1 cellular context compared by ENCODE assay signal in the genomic region with DNA sequence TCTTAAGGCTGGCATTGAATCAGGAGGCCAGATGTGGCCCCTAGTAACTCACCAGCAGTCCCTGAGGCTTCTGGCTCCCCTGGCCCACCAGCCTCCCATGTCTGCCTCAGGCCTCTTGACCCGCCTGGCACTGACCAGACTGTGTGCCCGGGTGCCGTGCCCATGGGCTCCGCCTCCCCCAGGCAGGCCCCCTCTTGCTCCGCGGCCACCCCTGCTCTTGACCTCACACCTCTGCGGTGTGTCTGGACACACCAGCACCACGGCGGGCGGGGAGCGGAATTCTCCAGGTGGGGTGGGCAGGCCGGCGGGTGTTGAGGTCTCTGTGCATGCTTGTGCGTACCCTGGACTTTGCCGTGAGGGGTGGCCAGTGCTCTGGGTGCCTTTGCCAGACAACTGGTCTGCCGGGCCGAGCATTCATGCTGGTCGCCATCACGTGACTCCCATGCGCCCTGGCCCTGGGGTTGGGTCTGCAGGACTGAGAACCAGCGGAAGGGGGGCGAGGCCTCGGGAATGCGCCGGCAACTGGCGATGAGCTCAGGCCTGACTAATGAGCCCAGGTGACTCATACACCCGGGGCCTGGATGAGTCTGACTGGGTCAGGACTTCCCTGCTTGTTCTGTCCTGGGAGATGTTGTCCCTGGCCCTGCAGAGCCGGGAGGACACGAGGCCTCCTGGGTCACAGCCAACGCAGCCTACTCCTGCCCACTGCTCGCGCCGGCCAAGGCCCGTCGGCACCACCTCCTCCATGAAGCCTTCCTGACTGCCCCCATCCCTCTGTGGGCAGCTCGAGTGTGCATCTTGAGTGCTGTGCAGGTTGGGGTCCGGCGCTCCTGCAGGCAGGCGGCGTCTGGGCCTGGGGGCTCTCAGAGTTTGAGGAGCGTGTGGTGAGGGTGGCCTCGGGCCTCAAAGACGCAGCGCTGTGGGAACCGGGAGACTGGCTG.
A peak's percentile ranks its signal among the peaks of the same experiment; 100 is the strongest.
TF ChIP-seq lines count a peak whose summit lies in the region.

No MANE protein-coding gene starts in this region.

TF ChIP-seq in K562, 482 proteins besides CTCF, POLR2A, EP300 and RAD21 (continued from another document and continues in another):
- TF ChIP-seq, protein P1, sequence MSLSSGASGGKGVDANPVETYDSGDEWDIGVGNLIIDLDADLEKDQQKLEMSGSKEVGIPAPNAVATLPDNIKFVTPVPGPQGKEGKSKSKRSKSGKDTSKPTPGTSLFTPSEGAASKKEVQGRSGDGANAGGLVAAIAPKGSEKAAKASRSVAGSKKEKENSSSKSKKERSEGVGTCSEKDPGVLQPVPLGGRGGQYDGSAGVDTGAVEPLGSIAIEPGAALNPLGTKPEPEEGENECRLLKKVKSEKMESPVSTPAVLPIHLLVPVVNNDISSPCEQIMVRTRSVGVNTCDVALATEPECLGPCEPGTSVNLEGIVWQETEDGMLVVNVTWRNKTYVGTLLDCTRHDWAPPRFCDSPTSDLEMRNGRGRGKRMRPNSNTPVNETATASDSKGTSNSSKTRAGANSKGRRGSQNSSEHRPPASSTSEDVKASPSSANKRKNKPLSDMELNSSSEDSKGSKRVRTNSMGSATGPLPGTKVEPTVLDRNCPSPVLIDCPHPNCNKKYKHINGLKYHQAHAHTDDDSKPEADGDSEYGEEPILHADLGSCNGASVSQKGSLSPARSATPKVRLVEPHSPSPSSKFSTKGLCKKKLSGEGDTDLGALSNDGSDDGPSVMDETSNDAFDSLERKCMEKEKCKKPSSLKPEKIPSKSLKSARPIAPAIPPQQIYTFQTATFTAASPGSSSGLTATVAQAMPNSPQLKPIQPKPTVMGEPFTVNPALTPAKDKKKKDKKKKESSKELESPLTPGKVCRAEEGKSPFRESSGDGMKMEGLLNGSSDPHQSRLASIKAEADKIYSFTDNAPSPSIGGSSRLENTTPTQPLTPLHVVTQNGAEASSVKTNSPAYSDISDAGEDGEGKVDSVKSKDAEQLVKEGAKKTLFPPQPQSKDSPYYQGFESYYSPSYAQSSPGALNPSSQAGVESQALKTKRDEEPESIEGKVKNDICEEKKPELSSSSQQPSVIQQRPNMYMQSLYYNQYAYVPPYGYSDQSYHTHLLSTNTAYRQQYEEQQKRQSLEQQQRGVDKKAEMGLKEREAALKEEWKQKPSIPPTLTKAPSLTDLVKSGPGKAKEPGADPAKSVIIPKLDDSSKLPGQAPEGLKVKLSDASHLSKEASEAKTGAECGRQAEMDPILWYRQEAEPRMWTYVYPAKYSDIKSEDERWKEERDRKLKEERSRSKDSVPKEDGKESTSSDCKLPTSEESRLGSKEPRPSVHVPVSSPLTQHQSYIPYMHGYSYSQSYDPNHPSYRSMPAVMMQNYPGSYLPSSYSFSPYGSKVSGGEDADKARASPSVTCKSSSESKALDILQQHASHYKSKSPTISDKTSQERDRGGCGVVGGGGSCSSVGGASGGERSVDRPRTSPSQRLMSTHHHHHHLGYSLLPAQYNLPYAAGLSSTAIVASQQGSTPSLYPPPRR (CRISPR knock-in tag; IDR thresholded peaks at IDR 0.05; ENCODE audit: borderline replicate concordance) = no peak
- TF ChIP-seq NFE2L1 (tag; IDR thresholded peaks at IDR 0.05; ENCODE audit: borderline replicate concordance, low read depth) (no peak), MCM2 (IDR thresholded peaks at IDR 0.05; ENCODE audit: low read depth) (no peak), SRSF3 (IDR thresholded peaks at IDR 0.05; ENCODE audit: insufficient read depth, low read length) (no peak), POLR3A (IDR thresholded peaks at IDR 0.05; ENCODE audit: borderline replicate concordance, extremely low read depth, insufficient read depth, insufficient read length) (no peak), FOSL1 (tag; conservative IDR thresholded peaks at IDR 0.05) (peak; percentile 99), ZC3H11A (IDR thresholded peaks at IDR 0.05; ENCODE audit: low read depth, low read length) (no peak), BHLHE40 (IDR thresholded peaks at IDR 0.05; ENCODE audit: low read length) (peak; percentile 86), ZNF717 (CRISPR knock-in tag; IDR thresholded peaks at IDR 0.05) (no peak), ZBTB8A (IDR thresholded peaks at IDR 0.05; ENCODE audit: partially characterized antibody) (no peak), RB1 (IDR thresholded peaks at IDR 0.05; ENCODE audit: low read depth) (no peak), EGR1 (conservative IDR thresholded peaks at IDR 0.05) (0 out of 2 replicates have a peak, but pooled peaks have one; percentile 4), LEF1 (IDR thresholded peaks at IDR 0.05) (no peak), RBM17 (IDR thresholded peaks at IDR 0.05; ENCODE audit: borderline replicate concordance, low read depth, low read length) (no peak), ZNF24 (IDR thresholded peaks at IDR 0.05) (no peak), ZNF766 (CRISPR knock-in tag; conservative IDR thresholded peaks at IDR 0.05) (no peak), FOXK1 (CRISPR knock-in tag; IDR thresholded peaks at IDR 0.05; ENCODE audit: borderline replicate concordance) (no peak), NCOA4 (IDR thresholded peaks at IDR 0.05; ENCODE audit: partially characterized antibody) (no peak), ZC3H4 (CRISPR knock-in tag; IDR thresholded peaks at IDR 0.05; ENCODE audit: borderline replicate concordance) (no peak), YBX1 (IDR thresholded peaks at IDR 0.05) (no peak)
- TF ChIP-seq, protein P2, sequence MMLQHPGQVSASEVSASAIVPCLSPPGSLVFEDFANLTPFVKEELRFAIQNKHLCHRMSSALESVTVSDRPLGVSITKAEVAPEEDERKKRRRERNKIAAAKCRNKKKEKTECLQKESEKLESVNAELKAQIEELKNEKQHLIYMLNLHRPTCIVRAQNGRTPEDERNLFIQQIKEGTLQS (IDR thresholded peaks at IDR 0.05) = peak; percentile 97
- TF ChIP-seq, protein P2 (CRISPR knock-in tag; conservative IDR thresholded peaks at IDR 0.05) = peak; percentile 63; the same call in 1 of the 2 replicates
- TF ChIP-seq, protein P3, sequence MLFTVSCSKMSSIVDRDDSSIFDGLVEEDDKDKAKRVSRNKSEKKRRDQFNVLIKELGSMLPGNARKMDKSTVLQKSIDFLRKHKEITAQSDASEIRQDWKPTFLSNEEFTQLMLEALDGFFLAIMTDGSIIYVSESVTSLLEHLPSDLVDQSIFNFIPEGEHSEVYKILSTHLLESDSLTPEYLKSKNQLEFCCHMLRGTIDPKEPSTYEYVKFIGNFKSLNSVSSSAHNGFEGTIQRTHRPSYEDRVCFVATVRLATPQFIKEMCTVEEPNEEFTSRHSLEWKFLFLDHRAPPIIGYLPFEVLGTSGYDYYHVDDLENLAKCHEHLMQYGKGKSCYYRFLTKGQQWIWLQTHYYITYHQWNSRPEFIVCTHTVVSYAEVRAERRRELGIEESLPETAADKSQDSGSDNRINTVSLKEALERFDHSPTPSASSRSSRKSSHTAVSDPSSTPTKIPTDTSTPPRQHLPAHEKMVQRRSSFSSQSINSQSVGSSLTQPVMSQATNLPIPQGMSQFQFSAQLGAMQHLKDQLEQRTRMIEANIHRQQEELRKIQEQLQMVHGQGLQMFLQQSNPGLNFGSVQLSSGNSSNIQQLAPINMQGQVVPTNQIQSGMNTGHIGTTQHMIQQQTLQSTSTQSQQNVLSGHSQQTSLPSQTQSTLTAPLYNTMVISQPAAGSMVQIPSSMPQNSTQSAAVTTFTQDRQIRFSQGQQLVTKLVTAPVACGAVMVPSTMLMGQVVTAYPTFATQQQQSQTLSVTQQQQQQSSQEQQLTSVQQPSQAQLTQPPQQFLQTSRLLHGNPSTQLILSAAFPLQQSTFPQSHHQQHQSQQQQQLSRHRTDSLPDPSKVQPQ (CRISPR knock-in tag; IDR thresholded peaks at IDR 0.05; ENCODE audit: borderline replicate concordance) = no peak
- TF ChIP-seq, protein P4, sequence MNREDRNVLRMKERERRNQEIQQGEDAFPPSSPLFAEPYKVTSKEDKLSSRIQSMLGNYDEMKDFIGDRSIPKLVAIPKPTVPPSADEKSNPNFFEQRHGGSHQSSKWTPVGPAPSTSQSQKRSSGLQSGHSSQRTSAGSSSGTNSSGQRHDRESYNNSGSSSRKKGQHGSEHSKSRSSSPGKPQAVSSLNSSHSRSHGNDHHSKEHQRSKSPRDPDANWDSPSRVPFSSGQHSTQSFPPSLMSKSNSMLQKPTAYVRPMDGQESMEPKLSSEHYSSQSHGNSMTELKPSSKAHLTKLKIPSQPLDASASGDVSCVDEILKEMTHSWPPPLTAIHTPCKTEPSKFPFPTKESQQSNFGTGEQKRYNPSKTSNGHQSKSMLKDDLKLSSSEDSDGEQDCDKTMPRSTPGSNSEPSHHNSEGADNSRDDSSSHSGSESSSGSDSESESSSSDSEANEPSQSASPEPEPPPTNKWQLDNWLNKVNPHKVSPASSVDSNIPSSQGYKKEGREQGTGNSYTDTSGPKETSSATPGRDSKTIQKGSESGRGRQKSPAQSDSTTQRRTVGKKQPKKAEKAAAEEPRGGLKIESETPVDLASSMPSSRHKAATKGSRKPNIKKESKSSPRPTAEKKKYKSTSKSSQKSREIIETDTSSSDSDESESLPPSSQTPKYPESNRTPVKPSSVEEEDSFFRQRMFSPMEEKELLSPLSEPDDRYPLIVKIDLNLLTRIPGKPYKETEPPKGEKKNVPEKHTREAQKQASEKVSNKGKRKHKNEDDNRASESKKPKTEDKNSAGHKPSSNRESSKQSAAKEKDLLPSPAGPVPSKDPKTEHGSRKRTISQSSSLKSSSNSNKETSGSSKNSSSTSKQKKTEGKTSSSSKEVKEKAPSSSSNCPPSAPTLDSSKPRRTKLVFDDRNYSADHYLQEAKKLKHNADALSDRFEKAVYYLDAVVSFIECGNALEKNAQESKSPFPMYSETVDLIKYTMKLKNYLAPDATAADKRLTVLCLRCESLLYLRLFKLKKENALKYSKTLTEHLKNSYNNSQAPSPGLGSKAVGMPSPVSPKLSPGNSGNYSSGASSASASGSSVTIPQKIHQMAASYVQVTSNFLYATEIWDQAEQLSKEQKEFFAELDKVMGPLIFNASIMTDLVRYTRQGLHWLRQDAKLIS (CRISPR knock-in tag; IDR thresholded peaks at IDR 0.05) = no peak
- TF ChIP-seq, protein P5, sequence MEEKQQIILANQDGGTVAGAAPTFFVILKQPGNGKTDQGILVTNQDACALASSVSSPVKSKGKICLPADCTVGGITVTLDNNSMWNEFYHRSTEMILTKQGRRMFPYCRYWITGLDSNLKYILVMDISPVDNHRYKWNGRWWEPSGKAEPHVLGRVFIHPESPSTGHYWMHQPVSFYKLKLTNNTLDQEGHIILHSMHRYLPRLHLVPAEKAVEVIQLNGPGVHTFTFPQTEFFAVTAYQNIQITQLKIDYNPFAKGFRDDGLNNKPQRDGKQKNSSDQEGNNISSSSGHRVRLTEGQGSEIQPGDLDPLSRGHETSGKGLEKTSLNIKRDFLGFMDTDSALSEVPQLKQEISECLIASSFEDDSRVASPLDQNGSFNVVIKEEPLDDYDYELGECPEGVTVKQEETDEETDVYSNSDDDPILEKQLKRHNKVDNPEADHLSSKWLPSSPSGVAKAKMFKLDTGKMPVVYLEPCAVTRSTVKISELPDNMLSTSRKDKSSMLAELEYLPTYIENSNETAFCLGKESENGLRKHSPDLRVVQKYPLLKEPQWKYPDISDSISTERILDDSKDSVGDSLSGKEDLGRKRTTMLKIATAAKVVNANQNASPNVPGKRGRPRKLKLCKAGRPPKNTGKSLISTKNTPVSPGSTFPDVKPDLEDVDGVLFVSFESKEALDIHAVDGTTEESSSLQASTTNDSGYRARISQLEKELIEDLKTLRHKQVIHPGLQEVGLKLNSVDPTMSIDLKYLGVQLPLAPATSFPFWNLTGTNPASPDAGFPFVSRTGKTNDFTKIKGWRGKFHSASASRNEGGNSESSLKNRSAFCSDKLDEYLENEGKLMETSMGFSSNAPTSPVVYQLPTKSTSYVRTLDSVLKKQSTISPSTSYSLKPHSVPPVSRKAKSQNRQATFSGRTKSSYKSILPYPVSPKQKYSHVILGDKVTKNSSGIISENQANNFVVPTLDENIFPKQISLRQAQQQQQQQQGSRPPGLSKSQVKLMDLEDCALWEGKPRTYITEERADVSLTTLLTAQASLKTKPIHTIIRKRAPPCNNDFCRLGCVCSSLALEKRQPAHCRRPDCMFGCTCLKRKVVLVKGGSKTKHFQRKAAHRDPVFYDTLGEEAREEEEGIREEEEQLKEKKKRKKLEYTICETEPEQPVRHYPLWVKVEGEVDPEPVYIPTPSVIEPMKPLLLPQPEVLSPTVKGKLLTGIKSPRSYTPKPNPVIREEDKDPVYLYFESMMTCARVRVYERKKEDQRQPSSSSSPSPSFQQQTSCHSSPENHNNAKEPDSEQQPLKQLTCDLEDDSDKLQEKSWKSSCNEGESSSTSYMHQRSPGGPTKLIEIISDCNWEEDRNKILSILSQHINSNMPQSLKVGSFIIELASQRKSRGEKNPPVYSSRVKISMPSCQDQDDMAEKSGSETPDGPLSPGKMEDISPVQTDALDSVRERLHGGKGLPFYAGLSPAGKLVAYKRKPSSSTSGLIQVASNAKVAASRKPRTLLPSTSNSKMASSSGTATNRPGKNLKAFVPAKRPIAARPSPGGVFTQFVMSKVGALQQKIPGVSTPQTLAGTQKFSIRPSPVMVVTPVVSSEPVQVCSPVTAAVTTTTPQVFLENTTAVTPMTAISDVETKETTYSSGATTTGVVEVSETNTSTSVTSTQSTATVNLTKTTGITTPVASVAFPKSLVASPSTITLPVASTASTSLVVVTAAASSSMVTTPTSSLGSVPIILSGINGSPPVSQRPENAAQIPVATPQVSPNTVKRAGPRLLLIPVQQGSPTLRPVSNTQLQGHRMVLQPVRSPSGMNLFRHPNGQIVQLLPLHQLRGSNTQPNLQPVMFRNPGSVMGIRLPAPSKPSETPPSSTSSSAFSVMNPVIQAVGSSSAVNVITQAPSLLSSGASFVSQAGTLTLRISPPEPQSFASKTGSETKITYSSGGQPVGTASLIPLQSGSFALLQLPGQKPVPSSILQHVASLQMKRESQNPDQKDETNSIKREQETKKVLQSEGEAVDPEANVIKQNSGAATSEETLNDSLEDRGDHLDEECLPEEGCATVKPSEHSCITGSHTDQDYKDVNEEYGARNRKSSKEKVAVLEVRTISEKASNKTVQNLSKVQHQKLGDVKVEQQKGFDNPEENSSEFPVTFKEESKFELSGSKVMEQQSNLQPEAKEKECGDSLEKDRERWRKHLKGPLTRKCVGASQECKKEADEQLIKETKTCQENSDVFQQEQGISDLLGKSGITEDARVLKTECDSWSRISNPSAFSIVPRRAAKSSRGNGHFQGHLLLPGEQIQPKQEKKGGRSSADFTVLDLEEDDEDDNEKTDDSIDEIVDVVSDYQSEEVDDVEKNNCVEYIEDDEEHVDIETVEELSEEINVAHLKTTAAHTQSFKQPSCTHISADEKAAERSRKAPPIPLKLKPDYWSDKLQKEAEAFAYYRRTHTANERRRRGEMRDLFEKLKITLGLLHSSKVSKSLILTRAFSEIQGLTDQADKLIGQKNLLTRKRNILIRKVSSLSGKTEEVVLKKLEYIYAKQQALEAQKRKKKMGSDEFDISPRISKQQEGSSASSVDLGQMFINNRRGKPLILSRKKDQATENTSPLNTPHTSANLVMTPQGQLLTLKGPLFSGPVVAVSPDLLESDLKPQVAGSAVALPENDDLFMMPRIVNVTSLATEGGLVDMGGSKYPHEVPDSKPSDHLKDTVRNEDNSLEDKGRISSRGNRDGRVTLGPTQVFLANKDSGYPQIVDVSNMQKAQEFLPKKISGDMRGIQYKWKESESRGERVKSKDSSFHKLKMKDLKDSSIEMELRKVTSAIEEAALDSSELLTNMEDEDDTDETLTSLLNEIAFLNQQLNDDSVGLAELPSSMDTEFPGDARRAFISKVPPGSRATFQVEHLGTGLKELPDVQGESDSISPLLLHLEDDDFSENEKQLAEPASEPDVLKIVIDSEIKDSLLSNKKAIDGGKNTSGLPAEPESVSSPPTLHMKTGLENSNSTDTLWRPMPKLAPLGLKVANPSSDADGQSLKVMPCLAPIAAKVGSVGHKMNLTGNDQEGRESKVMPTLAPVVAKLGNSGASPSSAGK (IDR thresholded peaks at IDR 0.05) = no peak
